Comparison of ENCODE assay signal across 1 cellular context in the genomic region with DNA sequence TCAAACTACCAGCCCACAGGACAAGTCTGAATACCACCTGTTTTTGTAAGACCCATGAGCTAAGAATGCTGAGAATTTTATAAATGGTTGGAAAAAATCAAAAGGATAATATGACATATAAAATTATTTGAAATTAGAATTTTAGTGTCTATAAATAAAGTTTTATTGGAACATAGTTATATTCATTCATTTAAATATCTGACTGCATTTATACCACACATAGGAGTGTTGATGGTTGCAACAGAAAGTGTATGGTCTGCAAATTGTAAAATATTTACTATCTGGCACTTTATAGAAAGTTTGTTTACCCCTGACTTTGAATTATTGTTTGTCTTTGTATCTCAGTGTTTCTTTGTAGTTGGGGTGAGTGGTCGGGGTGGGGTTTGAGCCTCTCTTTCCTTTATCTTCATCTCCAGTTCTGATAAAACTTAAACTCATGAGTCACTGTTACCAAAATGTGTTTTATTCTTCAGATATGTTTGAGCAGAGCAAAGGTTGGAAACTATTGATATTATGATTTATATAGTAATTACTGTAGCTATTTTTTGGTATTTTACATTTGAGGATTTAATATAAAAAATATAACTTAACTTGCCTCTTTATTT.
TF ChIP-seq lines count a peak whose summit lies in the region.

No MANE protein-coding gene starts in this region.

TF ChIP-seq in K562, 482 proteins besides CTCF, POLR2A, EP300 and RAD21:
- TF ChIP-seq SRSF3 (IDR thresholded peaks at IDR 0.05; ENCODE audit: insufficient read depth, low read length), result no peak
- TF ChIP-seq CEBPB (tag; IDR thresholded peaks at IDR 0.05), result no peak
- TF ChIP-seq, protein P1, sequence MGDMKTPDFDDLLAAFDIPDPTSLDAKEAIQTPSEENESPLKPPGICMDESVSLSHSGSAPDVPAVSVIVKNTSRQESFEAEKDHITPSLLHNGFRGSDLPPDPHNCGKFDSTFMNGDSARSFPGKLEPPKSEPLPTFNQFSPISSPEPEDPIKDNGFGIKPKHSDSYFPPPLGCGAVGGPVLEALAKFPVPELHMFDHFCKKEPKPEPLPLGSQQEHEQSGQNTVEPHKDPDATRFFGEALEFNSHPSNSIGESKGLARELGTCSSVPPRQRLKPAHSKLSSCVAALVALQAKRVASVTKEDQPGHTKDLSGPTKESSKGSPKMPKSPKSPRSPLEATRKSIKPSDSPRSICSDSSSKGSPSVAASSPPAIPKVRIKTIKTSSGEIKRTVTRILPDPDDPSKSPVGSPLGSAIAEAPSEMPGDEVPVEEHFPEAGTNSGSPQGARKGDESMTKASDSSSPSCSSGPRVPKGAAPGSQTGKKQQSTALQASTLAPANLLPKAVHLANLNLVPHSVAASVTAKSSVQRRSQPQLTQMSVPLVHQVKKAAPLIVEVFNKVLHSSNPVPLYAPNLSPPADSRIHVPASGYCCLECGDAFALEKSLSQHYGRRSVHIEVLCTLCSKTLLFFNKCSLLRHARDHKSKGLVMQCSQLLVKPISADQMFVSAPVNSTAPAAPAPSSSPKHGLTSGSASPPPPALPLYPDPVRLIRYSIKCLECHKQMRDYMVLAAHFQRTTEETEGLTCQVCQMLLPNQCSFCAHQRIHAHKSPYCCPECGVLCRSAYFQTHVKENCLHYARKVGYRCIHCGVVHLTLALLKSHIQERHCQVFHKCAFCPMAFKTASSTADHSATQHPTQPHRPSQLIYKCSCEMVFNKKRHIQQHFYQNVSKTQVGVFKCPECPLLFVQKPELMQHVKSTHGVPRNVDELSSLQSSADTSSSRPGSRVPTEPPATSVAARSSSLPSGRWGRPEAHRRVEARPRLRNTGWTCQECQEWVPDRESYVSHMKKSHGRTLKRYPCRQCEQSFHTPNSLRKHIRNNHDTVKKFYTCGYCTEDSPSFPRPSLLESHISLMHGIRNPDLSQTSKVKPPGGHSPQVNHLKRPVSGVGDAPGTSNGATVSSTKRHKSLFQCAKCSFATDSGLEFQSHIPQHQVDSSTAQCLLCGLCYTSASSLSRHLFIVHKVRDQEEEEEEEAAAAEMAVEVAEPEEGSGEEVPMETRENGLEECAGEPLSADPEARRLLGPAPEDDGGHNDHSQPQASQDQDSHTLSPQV (IDR thresholded peaks at IDR 0.05), result peak; percentile 45; the same call in 1 of the 2 replicates
- TF ChIP-seq SMARCA4 (IDR thresholded peaks at IDR 0.05), result peak; percentile 83
- TF ChIP-seq ZNF316 (IDR thresholded peaks at IDR 0.05), result peak; percentile 61
- peak; percentile 48; the same call in 1 of the 2 replicates for TF ChIP-seq HDAC2 (IDR thresholded peaks at IDR 0.05)
- TF ChIP-seq MAFF (IDR thresholded peaks at IDR 0.05; ENCODE audit: low read length), result peak; percentile 33; the same call in 1 of the 2 replicates
- 0 out of 2 replicates have a peak, but pooled peaks have one; percentile 38 for TF ChIP-seq FOXM1 (IDR thresholded peaks at IDR 0.05; ENCODE audit: low read depth)
- TF ChIP-seq FOXM1 (CRISPR knock-in tag; IDR thresholded peaks at IDR 0.05; ENCODE audit: low read depth), result no peak
- TF ChIP-seq MBD2 (IDR thresholded peaks at IDR 0.05; ENCODE audit: borderline replicate concordance, low read depth), result no peak
- TF ChIP-seq, protein P2, sequence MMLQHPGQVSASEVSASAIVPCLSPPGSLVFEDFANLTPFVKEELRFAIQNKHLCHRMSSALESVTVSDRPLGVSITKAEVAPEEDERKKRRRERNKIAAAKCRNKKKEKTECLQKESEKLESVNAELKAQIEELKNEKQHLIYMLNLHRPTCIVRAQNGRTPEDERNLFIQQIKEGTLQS (IDR thresholded peaks at IDR 0.05), result peak; percentile 64; the same call in 1 of the 2 replicates
- TF ChIP-seq, protein P2 (CRISPR knock-in tag; conservative IDR thresholded peaks at IDR 0.05), result no peak
- TF ChIP-seq SMARCE1 (IDR thresholded peaks at IDR 0.05), result peak; percentile 81
- TF ChIP-seq TRIM24 (IDR thresholded peaks at IDR 0.05), result peak in 1 of 2 experiments; percentile 14; a peak in 1 of 4 replicates
- TF ChIP-seq NFE2 (IDR thresholded peaks at IDR 0.05; ENCODE audit: low read depth), result peak; percentile 77
- 0 out of 2 replicates have a peak, but pooled peaks have one; percentile 11 for TF ChIP-seq TAL1 (IDR thresholded peaks at IDR 0.05)
- TF ChIP-seq DPF2 (IDR thresholded peaks at IDR 0.05), result peak; percentile 81
- 0 out of 2 replicates have a peak, but pooled peaks have one; percentile 55 for TF ChIP-seq MAFG (tag; conservative IDR thresholded peaks at IDR 0.05)
- peak; percentile 83 for TF ChIP-seq FOSL1 (tag; conservative IDR thresholded peaks at IDR 0.05)
- peak; percentile 51 for TF ChIP-seq CBFA2T3 (IDR thresholded peaks at IDR 0.05)
- TF ChIP-seq, protein P3, sequence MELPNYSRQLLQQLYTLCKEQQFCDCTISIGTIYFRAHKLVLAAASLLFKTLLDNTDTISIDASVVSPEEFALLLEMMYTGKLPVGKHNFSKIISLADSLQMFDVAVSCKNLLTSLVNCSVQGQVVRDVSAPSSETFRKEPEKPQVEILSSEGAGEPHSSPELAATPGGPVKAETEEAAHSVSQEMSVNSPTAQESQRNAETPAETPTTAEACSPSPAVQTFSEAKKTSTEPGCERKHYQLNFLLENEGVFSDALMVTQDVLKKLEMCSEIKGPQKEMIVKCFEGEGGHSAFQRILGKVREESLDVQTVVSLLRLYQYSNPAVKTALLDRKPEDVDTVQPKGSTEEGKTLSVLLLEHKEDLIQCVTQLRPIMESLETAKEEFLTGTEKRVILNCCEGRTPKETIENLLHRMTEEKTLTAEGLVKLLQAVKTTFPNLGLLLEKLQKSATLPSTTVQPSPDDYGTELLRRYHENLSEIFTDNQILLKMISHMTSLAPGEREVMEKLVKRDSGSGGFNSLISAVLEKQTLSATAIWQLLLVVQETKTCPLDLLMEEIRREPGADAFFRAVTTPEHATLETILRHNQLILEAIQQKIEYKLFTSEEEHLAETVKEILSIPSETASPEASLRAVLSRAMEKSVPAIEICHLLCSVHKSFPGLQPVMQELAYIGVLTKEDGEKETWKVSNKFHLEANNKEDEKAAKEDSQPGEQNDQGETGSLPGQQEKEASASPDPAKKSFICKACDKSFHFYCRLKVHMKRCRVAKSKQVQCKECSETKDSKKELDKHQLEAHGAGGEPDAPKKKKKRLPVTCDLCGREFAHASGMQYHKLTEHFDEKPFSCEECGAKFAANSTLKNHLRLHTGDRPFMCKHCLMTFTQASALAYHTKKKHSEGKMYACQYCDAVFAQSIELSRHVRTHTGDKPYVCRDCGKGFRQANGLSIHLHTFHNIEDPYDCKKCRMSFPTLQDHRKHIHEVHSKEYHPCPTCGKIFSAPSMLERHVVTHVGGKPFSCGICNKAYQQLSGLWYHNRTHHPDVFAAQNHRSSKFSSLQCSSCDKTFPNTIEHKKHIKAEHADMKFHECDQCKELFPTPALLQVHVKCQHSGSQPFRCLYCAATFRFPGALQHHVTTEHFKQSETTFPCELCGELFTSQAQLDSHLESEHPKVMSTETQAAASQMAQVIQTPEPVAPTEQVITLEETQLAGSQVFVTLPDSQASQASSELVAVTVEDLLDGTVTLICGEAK (IDR thresholded peaks at IDR 0.05), result peak; percentile 97
- TF ChIP-seq, protein P3 (CRISPR knock-in tag; IDR thresholded peaks at IDR 0.05), result peak; percentile 70
- peak; percentile 53; the same call in 1 of the 2 replicates for TF ChIP-seq SMARCC2 (IDR thresholded peaks at IDR 0.05; ENCODE audit: low read depth)
- TF ChIP-seq PHB (CRISPR knock-in tag; IDR thresholded peaks at IDR 0.05), result no peak
- TF ChIP-seq TEAD4 (IDR thresholded peaks at IDR 0.05; ENCODE audit: low read length), result peak; percentile 18; the same call in 1 of the 2 replicates
- no peak for TF ChIP-seq TEAD4 (CRISPR knock-in tag; IDR thresholded peaks at IDR 0.05; ENCODE audit: borderline replicate concordance)
- no peak for TF ChIP-seq ZNF644 (tag; IDR thresholded peaks at IDR 0.05; ENCODE audit: low read depth)
- TF ChIP-seq KAT2B (IDR thresholded peaks at IDR 0.05; ENCODE audit: low read depth, low read length), result no peak
- TF ChIP-seq SOX6 (IDR thresholded peaks at IDR 0.05), result peak; percentile 37; the same call in 1 of the 2 replicates
- TF ChIP-seq FOXJ2 (tag; IDR thresholded peaks at IDR 0.05), result 0 out of 2 replicates have a peak, but pooled peaks have one; percentile 25
- no peak for TF ChIP-seq NFYB (IDR thresholded peaks at IDR 0.05; ENCODE audit: extremely low read depth, insufficient read length)
- TF ChIP-seq, protein P4, sequence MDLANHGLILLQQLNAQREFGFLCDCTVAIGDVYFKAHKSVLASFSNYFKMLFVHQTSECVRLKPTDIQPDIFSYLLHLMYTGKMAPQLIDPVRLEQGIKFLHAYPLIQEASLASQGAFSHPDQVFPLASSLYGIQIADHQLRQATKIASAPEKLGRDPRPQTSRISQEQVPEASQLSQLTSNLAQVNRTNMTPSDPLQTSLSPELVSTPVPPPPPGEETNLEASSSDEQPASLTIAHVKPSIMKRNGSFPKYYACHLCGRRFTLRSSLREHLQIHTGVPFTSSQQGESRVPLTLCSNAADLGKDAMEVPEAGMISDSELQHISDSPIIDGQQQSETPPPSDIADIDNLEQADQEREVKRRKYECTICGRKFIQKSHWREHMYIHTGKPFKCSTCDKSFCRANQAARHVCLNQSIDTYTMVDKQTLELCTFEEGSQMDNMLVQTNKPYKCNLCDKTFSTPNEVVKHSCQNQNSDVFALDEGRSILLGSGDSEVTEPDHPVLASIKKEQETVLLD (IDR thresholded peaks at IDR 0.05), result 0 out of 2 replicates have a peak, but pooled peaks have one; percentile 20
- TF ChIP-seq, protein P5, sequence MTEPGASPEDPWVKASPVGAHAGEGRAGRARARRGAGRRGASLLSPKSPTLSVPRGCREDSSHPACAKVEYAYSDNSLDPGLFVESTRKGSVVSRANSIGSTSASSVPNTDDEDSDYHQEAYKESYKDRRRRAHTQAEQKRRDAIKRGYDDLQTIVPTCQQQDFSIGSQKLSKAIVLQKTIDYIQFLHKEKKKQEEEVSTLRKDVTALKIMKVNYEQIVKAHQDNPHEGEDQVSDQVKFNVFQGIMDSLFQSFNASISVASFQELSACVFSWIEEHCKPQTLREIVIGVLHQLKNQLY (CRISPR knock-in tag; conservative IDR thresholded peaks at IDR 0.05), result no peak
- no peak for TF ChIP-seq HCFC1 (IDR thresholded peaks at IDR 0.05; ENCODE audit: low read depth, low read length)
- TF ChIP-seq GATAD2B (IDR thresholded peaks at IDR 0.05; ENCODE audit: borderline replicate concordance), result 0 out of 2 replicates have a peak, but pooled peaks have one; percentile 28
- TF ChIP-seq C11orf30 (IDR thresholded peaks at IDR 0.05; ENCODE audit: low read depth), result peak; percentile 65
- TF ChIP-seq, protein P6, sequence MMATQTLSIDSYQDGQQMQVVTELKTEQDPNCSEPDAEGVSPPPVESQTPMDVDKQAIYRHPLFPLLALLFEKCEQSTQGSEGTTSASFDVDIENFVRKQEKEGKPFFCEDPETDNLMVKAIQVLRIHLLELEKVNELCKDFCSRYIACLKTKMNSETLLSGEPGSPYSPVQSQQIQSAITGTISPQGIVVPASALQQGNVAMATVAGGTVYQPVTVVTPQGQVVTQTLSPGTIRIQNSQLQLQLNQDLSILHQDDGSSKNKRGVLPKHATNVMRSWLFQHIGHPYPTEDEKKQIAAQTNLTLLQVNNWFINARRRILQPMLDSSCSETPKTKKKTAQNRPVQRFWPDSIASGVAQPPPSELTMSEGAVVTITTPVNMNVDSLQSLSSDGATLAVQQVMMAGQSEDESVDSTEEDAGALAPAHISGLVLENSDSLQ (IDR thresholded peaks at IDR 0.05), result 0 out of 2 replicates have a peak, but pooled peaks have one; percentile 6
- TF ChIP-seq CREBBP (IDR thresholded peaks at IDR 0.05; ENCODE audit: low read depth, low read length), result no peak
- TF ChIP-seq ZNF408 (CRISPR knock-in tag; IDR thresholded peaks at IDR 0.05; ENCODE audit: low read depth), result no peak
- TF ChIP-seq LEF1 (IDR thresholded peaks at IDR 0.05), result 0 out of 2 replicates have a peak, but pooled peaks have one; percentile 21
- peak; percentile 80 for TF ChIP-seq JUND (IDR thresholded peaks at IDR 0.05; ENCODE audit: borderline replicate concordance, low read depth, low read length)
- peak; percentile 62; the same call in 1 of the 3 replicates for TF ChIP-seq JUND (tag; IDR thresholded peaks at IDR 0.05; ENCODE audit: borderline replicate concordance, low read depth, low read length)
- TF ChIP-seq ARID1B (IDR thresholded peaks at IDR 0.05), result peak; percentile 81
